In genomic region chr4:124275-125081, GRCh38 we compare ENCODE assay signal across 8 cellular contexts.
A peak's percentile ranks its signal among the peaks of the same experiment; 100 is the strongest.
DNase-seq lines count a peak whose midpoint lies in the region; ATAC-seq lines count a peak whose summit lies in the region.

Gene ZNF718 (plus strand): TSS chr4:124501. CDS start chr4:124671, 170 bp downstream.

- DNase-seq in AG08395 (ENCODE audit: low spot score), result peak; percentile 99
- DNase-seq in NCI-H446 (lab: John Stamatoyannopoulos, UW), result peak; percentile 39 to 84
- DNase-seq in activated CD4-positive, alpha-beta T cell treated with anti-CD3 and anti-CD28 coated beads, Interleukin-2, amount 50 U/mL, for 1 hour, result peak; percentile 80
- DNase-seq in dedifferentiated amniotic fluid mesenchymal stem cell (ENCODE audit: extremely low spot score), result peak; percentile 99
- peak; percentile 99 for DNase-seq in left kidney (ENCODE audit: low read depth, low spot score)
- DNase-seq in stimulated activated CD4-positive, alpha-beta T cell treated with anti-CD3 and anti-CD28 coated beads, Interleukin-2, amount 100 ng/mL, for 4 hours (ENCODE audit: low read depth), result peak; percentile 85

- ATAC-seq in GM18907 (IDR thresholded peaks at IDR 0.05; ENCODE audit: unreplicated experiment) (peak; percentile 95), HG03196 (IDR thresholded peaks at IDR 0.05; ENCODE audit: unreplicated experiment) (peak; percentile 99)

Comparison
In these comparisons a context has a peak if more than half of its experiments do, and no peak if none do; other contexts are left out.
1. Peak in every context shown above with its lines: DNase-seq and ATAC-seq.